ENCODE assay signal across 9 cellular contexts in the genomic region with DNA sequence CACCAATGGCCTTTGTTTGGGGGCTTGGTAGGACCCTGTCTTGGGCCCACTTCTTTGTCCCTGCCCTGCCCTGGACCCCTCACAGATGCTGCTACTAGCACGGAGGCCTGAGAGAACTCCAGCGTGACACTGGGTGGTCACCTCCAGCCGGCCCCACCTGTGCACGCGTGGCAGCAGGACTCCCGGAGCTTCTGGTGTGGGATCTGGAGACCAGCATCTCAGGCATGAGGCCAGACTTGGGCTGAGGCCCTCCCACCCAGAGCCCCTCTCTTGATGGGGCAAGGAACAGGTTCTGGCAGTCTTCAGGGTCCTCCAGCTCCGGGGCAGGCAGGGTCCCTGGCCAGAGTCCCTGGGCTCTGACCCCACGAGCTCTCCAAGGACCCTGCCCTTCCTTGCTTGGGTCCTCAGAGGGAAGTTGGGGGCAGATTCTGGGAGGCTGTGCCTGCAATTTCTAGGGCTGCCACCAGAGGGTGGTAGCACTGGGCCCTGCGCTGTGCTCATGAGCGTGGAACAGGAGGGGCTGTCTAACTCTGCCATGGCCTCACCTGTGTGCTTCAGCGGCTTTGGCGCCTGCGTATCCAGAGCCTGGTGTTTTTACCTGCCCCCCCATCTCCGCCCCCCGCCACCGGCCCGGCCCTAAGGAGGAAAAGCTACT. TPM values are rescaled to one million over a fixed set of nuclear protein-coding genes. Genes with fewer than 3 reads are reported as not detected.
A peak's percentile ranks its signal among the peaks of the same experiment; 100 is the strongest.
DNase-seq lines count a peak whose midpoint lies in the region; ATAC-seq and TF ChIP-seq lines count a peak whose summit lies in the region.
"Had no signal": no experiment of that assay in that cellular context is flagged by ENCODE, and none has a peak within 500 bp of the region (broad histone marks: within the 10 kb centered on the region; RNA-seq: fewer than 3 reads in every experiment).

No MANE protein-coding gene starts in this region.

- H3K4me3 ChIP-seq in fibroblast of lung (replicated peaks in 1 of 4; ENCODE audit: control extremely low read depth in 1 of 4, insufficient read depth in 1 of 4, low read depth in 3 of 4, low read length in 4 of 4) (no peak overlapping the region), lower leg skin (ENCODE audit: low read depth, poor library complexity, severe bottlenecking) (no peak overlapping the region)

- intact Hi-C loops in lower leg skin (cut with DNase I; ENCODE audit: low total_unique reads) = no loop called here

- no peaks in the 10 kb centered on the region for H4K20me1 ChIP-seq in fibroblast of lung (ENCODE audit: control insufficient read depth, extremely low read depth, insufficient read depth, low read length)

- H3K9ac ChIP-seq in fibroblast of lung (ENCODE audit: insufficient read depth, low read length) = no peak overlapping the region

- H3K79me2 ChIP-seq in fibroblast of lung (ENCODE audit: control insufficient read depth, insufficient read depth, low read length) = no peaks in the 10 kb centered on the region

- ATAC-seq in activated naive CD4-positive, alpha-beta T cell treated with anti-CD3 and anti-CD28 coated beads, Interleukin-2, amount 50 U/mL, for 72 hours = peak; percentile 14 to 58
- no peak for ATAC-seq in HG02885 (IDR thresholded peaks at IDR 0.05; ENCODE audit: poor library complexity, unreplicated experiment)

- no peak for TF ChIP-seq POLR2A in lower leg skin (IDR thresholded peaks at IDR 0.05)

- no peak overlapping the region for H3K27ac ChIP-seq in fibroblast of lung (ENCODE audit: insufficient read depth, low read length)

- H3K36me3 Mint-ChIP-seq in activated naive CD4-positive, alpha-beta T cell treated with anti-CD3 and anti-CD28 coated beads, Interleukin-2, amount 50 U/mL, for 72 hours = no peaks in the 10 kb centered on the region

- H2AFZ ChIP-seq in fibroblast of lung (ENCODE audit: low read length) = no peak overlapping the region

- H3K27me3 ChIP-seq in fibroblast of lung (ENCODE audit: control insufficient read depth, insufficient read depth, low read length) = peaks cover 36% of the 10 kb centered on the region

- no peak overlapping the region for H3K27ac Mint-ChIP-seq in activated naive CD4-positive, alpha-beta T cell treated with anti-CD3 and anti-CD28 coated beads, Interleukin-2, amount 50 U/mL, for 72 hours

- peaks cover 2% of the 10 kb centered on the region for H3K36me3 ChIP-seq in fibroblast of lung (ENCODE audit: control insufficient read depth, insufficient read depth, low read length)

- TF ChIP-seq CTCF in fibroblast of lung (conservative IDR thresholded peaks at IDR 0.05 in 1 of 2, IDR thresholded peaks at IDR 0.05 in 1 of 2; ENCODE audit: low read depth in 1 of 2, low read length in 2 of 2) (peak; percentile 21 to 42), lower leg skin (IDR thresholded peaks at IDR 0.05) (no peak)

- no peaks in the 10 kb centered on the region for H3K9me3 ChIP-seq in fibroblast of lung (ENCODE audit: control insufficient read depth, insufficient read depth, low read depth, low read length)

- peaks cover 7% of the 10 kb centered on the region for H3K4me1 ChIP-seq in fibroblast of lung (ENCODE audit: control insufficient read depth, extremely low read depth, insufficient read depth, low read length)

- no peak overlapping the region for H3K4me2 ChIP-seq in fibroblast of lung (ENCODE audit: extremely low read depth, insufficient read depth, low read length)

- H3K9me3 Mint-ChIP-seq in activated naive CD4-positive, alpha-beta T cell treated with anti-CD3 and anti-CD28 coated beads, Interleukin-2, amount 50 U/mL, for 72 hours = no peaks in the 10 kb centered on the region

- 77 to 80% methylated on average over 11 to 13 of the region's 17 CpGs for WGBS in lower leg skin, 2 donors

- peak in 1 of 2 donors; percentile 51 for DNase-seq in activated naive CD4-positive, alpha-beta T cell treated with anti-CD3 and anti-CD28 coated beads, Interleukin-2, amount 50 U/mL, for 72 hours (ENCODE audit: low spot score in 2 of 2)
- DNase-seq in activated naive CD4-positive, alpha-beta T cell (lab: John Stamatoyannopoulos, UW) = no peak
- peak; percentile 70 for DNase-seq in NCI-H82 (lab: John Stamatoyannopoulos, UW)
- no peak for DNase-seq in fibroblast of lung (ENCODE audit: low read depth in 2 of 2)
- peak; percentile 69 for DNase-seq in stimulated activated CD8-positive, alpha-beta memory T cell treated with anti-CD3 and anti-CD28 coated beads, Interleukin-4, amount 100 ng/mL, for 48 hours
- no peak for DNase-seq in lower leg skin (ENCODE audit: low spot score in 2 of 2)
- DNase-seq in globus pallidus (ENCODE audit: low spot score) = no peak
- DNase-seq: stimulated activated naive CD4-positive, alpha-beta T cell treated with Interleukin-2 at 50 U/mL for 16 hours had no signal

RNA-seq across cellular contexts. Expression of a gene that starts 3.1 kb away (rescaled TPM):
- total RNA-seq in activated naive CD4-positive, alpha-beta T cell treated with anti-CD3 and anti-CD28 coated beads, Interleukin-2, amount 50 U/mL, for 72 hours = 1 to 10 TPM in 1 of 2 donors, under 1 TPM in 1; 0.34 to 1.9 TPM
- 0.26 and 0.83 TPM in 2 replicates for total RNA-seq in fibroblast of lung
- polyA plus RNA-seq in fibroblast of lung = 0.19 and 0.22 TPM in 2 replicates
- polyA plus RNA-seq in fibroblast of lung (2012) = 0.58 and 0.73 TPM in 2 replicates
- 0.11 and 2.9 TPM in 2 replicates for polyA minus RNA-seq in fibroblast of lung (ENCODE audit: low replicate concordance)
- 1 to 10 TPM; 1.5 to 5.4 (median 2.4) TPM for total RNA-seq in lower leg skin

RNA-seq across cellular contexts. Expression of a gene that starts 21.0 kb away (rescaled TPM):
- total RNA-seq in activated naive CD4-positive, alpha-beta T cell treated with anti-CD3 and anti-CD28 coated beads, Interleukin-2, amount 50 U/mL, for 72 hours = 100 to 1,000 TPM; 205 to 246 TPM
- total RNA-seq in fibroblast of lung (42.1 and 44.4 TPM in 2 replicates), lower leg skin (100 to 1,000 TPM in 1 of 4 donors, 10 to 100 TPM in 3; 42.1 to 138 (median 47.4) TPM)
- polyA plus RNA-seq in fibroblast of lung = 142 and 202 TPM in 2 replicates
- 119 and 157 TPM in 2 replicates for polyA plus RNA-seq in fibroblast of lung (2012)
- 27.7 and 27.9 TPM in 2 replicates for polyA minus RNA-seq in fibroblast of lung (ENCODE audit: low replicate concordance)

RNA-seq across cellular contexts. Expression of a gene that starts 21.3 kb away (rescaled TPM):
- total RNA-seq in activated naive CD4-positive, alpha-beta T cell treated with anti-CD3 and anti-CD28 coated beads, Interleukin-2, amount 50 U/mL, for 72 hours = 10 to 100 TPM; 34.4 to 50.8 TPM
- 74.7 and 77.6 TPM in 2 replicates for total RNA-seq in fibroblast of lung
- 36.2 and 41.9 TPM in 2 replicates for polyA plus RNA-seq in fibroblast of lung
- 65.9 and 94.7 TPM in 2 replicates for polyA plus RNA-seq in fibroblast of lung (2012)
- polyA minus RNA-seq in fibroblast of lung (ENCODE audit: low replicate concordance) = 23.6 and 25.5 TPM in 2 replicates
- total RNA-seq in lower leg skin = 100 to 1,000 TPM in 1 of 4 donors, 10 to 100 TPM in 3; 76.8 to 106 (median 90.5) TPM

RNA-seq across cellular contexts. Expression of a gene that starts 21.3 kb away (rescaled TPM):
- 10 to 100 TPM; 21.7 to 25.4 TPM for total RNA-seq in activated naive CD4-positive, alpha-beta T cell treated with anti-CD3 and anti-CD28 coated beads, Interleukin-2, amount 50 U/mL, for 72 hours
- total RNA-seq in fibroblast of lung (38.8 and 40.8 TPM in 2 replicates), lower leg skin (10 to 100 TPM; 46.5 to 65.7 (median 60.0) TPM)
- 43.2 and 44.6 TPM in 2 replicates for polyA plus RNA-seq in fibroblast of lung
- polyA plus RNA-seq in fibroblast of lung (2012) = 39.7 and 43.4 TPM in 2 replicates
- 12.8 and 47.4 TPM in 2 replicates for polyA minus RNA-seq in fibroblast of lung (ENCODE audit: low replicate concordance)

Comparison
In these comparisons a context has a peak if more than half of its experiments do, and no peak if none do; other contexts are left out.
1. DNase-seq: peak in NCI-H82 (single experiment) and stimulated activated CD8-positive, alpha-beta memory T cell treated with anti-CD3 and anti-CD28 coated beads, Interleukin-4, amount 100 ng/mL, for 48 hours (single experiment); none in activated naive CD4-positive, alpha-beta T cell (0 of 4), fibroblast of lung (0 of 2), lower leg skin (0 of 2) and globus pallidus (single experiment).
2. CTCF ChIP-seq: peak in fibroblast of lung (2 of 2); none in lower leg skin (0 of 3).